Comparison of ENCODE assay signal across 1 cellular context in genomic region chrX:2694868-2695267, GRCh38.
TF ChIP-seq lines count a peak whose summit lies in the region.

No MANE protein-coding gene starts in this region.

TF ChIP-seq in liver, 16 proteins besides CTCF, POLR2A, EP300 and RAD21 (continued from another document):
- no peak for TF ChIP-seq REST (IDR thresholded peaks at IDR 0.05)
- TF ChIP-seq YY1 (IDR thresholded peaks at IDR 0.05): no peak
- no peak for TF ChIP-seq FOXA2 (IDR thresholded peaks at IDR 0.05)
- TF ChIP-seq GABPA (IDR thresholded peaks at IDR 0.05 in 1 of 2, conservative IDR thresholded peaks at IDR 0.05 in 1 of 2): no peak
- TF ChIP-seq TAF1 (conservative IDR thresholded peaks at IDR 0.05): no peak
- TF ChIP-seq HNF4A (conservative IDR thresholded peaks at IDR 0.05): no peak
- TF ChIP-seq MAX (IDR thresholded peaks at IDR 0.05): no peak
- TF ChIP-seq JUND (IDR thresholded peaks at IDR 0.05): no peak
- no peak for TF ChIP-seq EGR1 (IDR thresholded peaks at IDR 0.05; ENCODE audit: low read depth in 2 of 2)
